Comparison of ENCODE assay signal across 1 cellular context in genomic region chr2:113013336-113013661, GRCh38.
TF ChIP-seq lines count a peak whose summit lies in the region.

No MANE protein-coding gene starts in this region.

TF ChIP-seq in A549, 52 proteins besides CTCF, POLR2A, EP300 and RAD21 (continued from another document):
- no peak for TF ChIP-seq MYC (IDR thresholded peaks at IDR 0.05; ENCODE audit: borderline replicate concordance, low read length)
- TF ChIP-seq PHF8 (IDR thresholded peaks at IDR 0.05; ENCODE audit: borderline replicate concordance, low read depth): no peak
- TF ChIP-seq TFCP2L1 (CRISPR knock-in tag; IDR thresholded peaks at IDR 0.05): no peak
- TF ChIP-seq RARB (CRISPR knock-in tag; IDR thresholded peaks at IDR 0.05): no peak
- no peak for TF ChIP-seq CHD4 (IDR thresholded peaks at IDR 0.05; ENCODE audit: borderline replicate concordance)
- TF ChIP-seq BHLHE40 (IDR thresholded peaks at IDR 0.05; ENCODE audit: low read depth, low read length): no peak
- TF ChIP-seq ZFP36 (IDR thresholded peaks at IDR 0.05; ENCODE audit: borderline replicate concordance, partially characterized antibody): no peak
- no peak for TF ChIP-seq FOSB (CRISPR knock-in tag; IDR thresholded peaks at IDR 0.05)
